Comparison of ENCODE assay signal across 8 cellular contexts in the genomic region with DNA sequence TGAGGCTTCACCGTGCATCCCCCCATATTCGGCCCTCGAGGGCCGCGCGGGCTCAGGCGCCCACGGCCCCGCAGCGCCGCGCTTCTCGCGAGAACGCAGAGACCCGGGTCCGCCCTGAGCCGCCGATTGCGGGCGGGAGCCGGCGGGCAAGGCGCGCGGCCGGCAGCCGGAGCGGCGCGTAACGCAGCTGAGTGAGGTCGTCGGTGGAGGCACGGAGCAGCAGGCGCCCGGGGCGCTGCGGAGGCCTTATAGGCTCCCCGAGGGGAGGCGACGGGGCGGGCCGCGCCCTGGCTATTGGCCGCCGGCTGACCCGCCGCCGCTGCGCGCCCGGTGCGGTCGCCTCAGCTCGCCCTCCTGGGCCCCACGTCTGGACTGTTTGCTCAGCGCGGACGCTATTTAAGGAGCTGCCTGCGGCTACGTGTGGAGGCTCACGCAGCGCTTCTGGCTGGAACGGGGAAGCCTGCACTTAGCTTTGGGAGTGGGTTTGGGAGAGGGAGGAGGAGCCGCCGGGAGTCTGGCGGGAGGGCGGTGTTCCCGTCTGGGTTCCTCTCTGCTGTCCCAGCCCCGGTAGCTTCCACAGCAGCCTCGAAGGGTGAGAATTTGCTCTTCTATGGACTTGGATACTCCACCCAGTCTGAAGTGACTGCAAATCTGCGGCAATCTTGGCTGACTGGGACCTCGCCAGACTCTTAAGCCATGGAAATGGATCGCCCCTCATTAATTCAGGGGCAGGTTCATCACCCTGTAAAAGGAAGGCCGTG. TPM values are rescaled to one million over a fixed set of nuclear protein-coding genes. Genes with fewer than 3 reads are reported as not detected.
DNase-seq lines count a peak whose midpoint lies in the region; ATAC-seq and TF ChIP-seq lines count a peak whose summit lies in the region.

Gene PLOD2 (minus strand): TSS at position 221 of the 761 bp plus-strand sequence. CDS start 195 bp downstream, at position 26.

- CTCF ChIA-PET in Calu3 (lab: Charles Lee) = interaction anchor here (0.6 to 4.0 kb wide), 4 partner anchors 15 to 307 kb away, joined by 3 to 28 read pairs (median 8); no protein-coding TSS in a partner anchor

- peak; percentile 25 to 35 for TF ChIP-seq POLR2A in sigmoid colon (IDR thresholded peaks at IDR 0.05)

- DNase-seq in Calu3 = peak; percentile 93
- DNase-seq in HK-2 (ENCODE audit: unreplicated experiment) = peak; percentile 99
- peak; percentile 88 to 90 for DNase-seq in SJCRH30
- DNase-seq in central memory CD8-positive, alpha-beta T cell (ENCODE audit: low spot score in 2 of 2) = no peak
- DNase-seq in iPS-NIHi11 (ENCODE audit: low spot score) = peak; percentile 83
- peak; percentile 91 for DNase-seq in sigmoid colon

- peaks cover 68% of the 10 kb centered on the region for H3K36me3 Mint-ChIP-seq in Calu3 (ENCODE audit: insufficient read depth, unreplicated experiment)
- H3K36me3 Mint-ChIP-seq in central memory CD8-positive, alpha-beta T cell (ENCODE audit: insufficient read depth) = no peaks in the 10 kb centered on the region

- H3K4me3 ChIP-seq in SJCRH30 (peak within 1 kb of the TSS; percentile 84), sigmoid colon (peak within 1 kb of the TSS; percentile 72 to 91 (median 86))

- H3K27ac Mint-ChIP-seq in Calu3 (ENCODE audit: unreplicated experiment) = peak within 1 kb of the TSS; percentile 97
- H3K27ac Mint-ChIP-seq in central memory CD8-positive, alpha-beta T cell (ENCODE audit: low read depth) = no peak within 1 kb of the TSS

- H3K9me3 Mint-ChIP-seq in Calu3 (ENCODE audit: low read depth, unreplicated experiment) = no peaks in the 10 kb centered on the region
- no peaks in the 10 kb centered on the region for H3K9me3 Mint-ChIP-seq in central memory CD8-positive, alpha-beta T cell

- H3K27ac ChIP-seq in SJCRH30 (peak within 1 kb of the TSS; percentile 74), sigmoid colon (peak within 1 kb of the TSS; percentile 93 to 94 (median 93))

- H3K27me3 Mint-ChIP-seq in Calu3 (ENCODE audit: unreplicated experiment) = no peaks in the 10 kb centered on the region
- peaks cover 42% of the 10 kb centered on the region for H3K27me3 Mint-ChIP-seq in central memory CD8-positive, alpha-beta T cell

- H3K9me3 ChIP-seq in SJCRH30 (replicated peaks) (no peaks in the 10 kb centered on the region), sigmoid colon (no peaks in the 10 kb centered on the region)

- peak within 1 kb of the TSS; percentile 66 for H3K4me3 Mint-ChIP-seq in Calu3 (ENCODE audit: low read depth, unreplicated experiment)
- peak within 1 kb of the TSS; percentile 39 for H3K4me3 Mint-ChIP-seq in central memory CD8-positive, alpha-beta T cell

- H3K36me3 ChIP-seq in SJCRH30 (no peaks in the 10 kb centered on the region), sigmoid colon (no peaks in the 10 kb centered on the region)

- no TSS peak for BruUV-seq in Calu3 (replicated peaks; lab: Mats Ljungman, UMichigan)

- TF ChIP-seq EP300 in sigmoid colon (IDR thresholded peaks at IDR 0.05) = peak in 1 of 4 donors; percentile 15

- TF ChIP-seq CTCF in Calu3 (IDR thresholded peaks at IDR 0.05; ENCODE audit: unreplicated experiment) = no peak
- TF ChIP-seq CTCF in sigmoid colon (IDR thresholded peaks at IDR 0.05) = no peak

- ATAC-seq in GM19351 (IDR thresholded peaks at IDR 0.05; ENCODE audit: unreplicated experiment) (peak; percentile 62), GM19328 (IDR thresholded peaks at IDR 0.05; ENCODE audit: unreplicated experiment) (no peak)
- ATAC-seq in central memory CD8-positive, alpha-beta T cell (replicated peaks; ENCODE audit: extremely low read depth, poor library complexity, severe bottlenecking) = no peak

- H3K4me1 Mint-ChIP-seq in Calu3 (ENCODE audit: low read depth, unreplicated experiment) = peaks cover 39% of the 10 kb centered on the region
- H3K4me1 Mint-ChIP-seq in central memory CD8-positive, alpha-beta T cell = no peaks in the 10 kb centered on the region

- intact Hi-C loops in Calu3 (cut with micrococcal nuclease; ENCODE audit: unreplicated experiment) (loop anchor here (1.0 to 10.0 kb wide), 4 partner anchors 26 to 976 kb away; no protein-coding TSS in a partner anchor), sigmoid colon (cut with DNase I) (loop anchor here (2.0 to 5.0 kb wide), 2 partner anchors 22 to 94 kb away; no protein-coding TSS in a partner anchor)

- H3K27me3 ChIP-seq in SJCRH30 (no peaks in the 10 kb centered on the region), sigmoid colon (no peaks in the 10 kb centered on the region)

- WGBS in sigmoid colon, 2 donors = 1% methylated on average over 76 of the region's 76 CpGs

- H3K4me1 ChIP-seq in SJCRH30 (peaks cover 6% of the 10 kb centered on the region), sigmoid colon (peaks cover 0 to 64% (median 46%) of the 10 kb centered on the region in 4 donors)

RNA-seq across cellular contexts. Expression of gene PLOD2, which starts in this region (rescaled TPM):
- total RNA-seq in Calu3 (2022) = 84.0 and 123 TPM in 2 replicates
- total RNA-seq in SJCRH30 (2014; rRNA removed; shearing (Covaris generic)) = 40.3 and 43.3 TPM in 2 replicates
- total RNA-seq in sigmoid colon = 10 to 100 TPM; 63.3 to 79.9 (median 75.5) TPM
- 10 to 100 TPM; 13.6 to 36.7 (median 22.2) TPM for polyA plus RNA-seq in sigmoid colon

Comparison
In these comparisons a context has a peak if more than half of its experiments do, and no peak if none do; other contexts are left out.
1. DNase-seq: peak in Calu3 (single experiment), HK-2 (single experiment), SJCRH30 (2 of 2), iPS-NIHi11 (single experiment) and sigmoid colon (single experiment); none in central memory CD8-positive, alpha-beta T cell (0 of 2).